ENCODE assay signal across 8 cellular contexts in genomic region chr15:84725001-84725491, GRCh38. TPM values are rescaled to one million over a fixed set of nuclear protein-coding genes. Genes with fewer than 3 reads are reported as not detected.
DNase-seq lines count a peak whose midpoint lies in the region; ATAC-seq and TF ChIP-seq lines count a peak whose summit lies in the region.

No MANE protein-coding gene starts in this region.

- peak overlapping the region; percentile 62 to 91 (median 76) for H3K4me3 Mint-ChIP-seq in IgD-negative memory B cell
- no peak overlapping the region for H3K4me3 Mint-ChIP-seq in activated naive CD8-positive, alpha-beta T cell treated with anti-CD3 and anti-CD28 coated beads for 36 hours

- H3K4me1 ChIP-seq in mesenchymal stem cell (ENCODE audit: control insufficient read depth, insufficient read depth, low read depth, low read length), result peaks cover 2% of the 10 kb centered on the region
- H3K4me1 ChIP-seq in sigmoid colon, result no peaks in the 10 kb centered on the region

- no peak overlapping the region for H2AK5ac ChIP-seq in mesenchymal stem cell (ENCODE audit: low read length, severe bottlenecking)

- no peak overlapping the region for H3K4me2 ChIP-seq in mesenchymal stem cell (ENCODE audit: low read length, poor library complexity, severe bottlenecking)

- WGBS in mesenchymal stem cell, result 32% methylated on average over 1 of the region's 1 CpG
- 8 to 9% methylated on average over 1 of the region's 1 CpG for WGBS in sigmoid colon, 2 donors

- peak overlapping the region; percentile 20 for H3K9ac ChIP-seq in mesenchymal stem cell (ENCODE audit: low read length)

- H2BK12ac ChIP-seq in mesenchymal stem cell (ENCODE audit: low read length in 2 of 2), result no peak overlapping the region

- no peak overlapping the region for H4K91ac ChIP-seq in mesenchymal stem cell (ENCODE audit: low read length)

- H3K4me1 Mint-ChIP-seq in IgD-negative memory B cell, result peaks cover 25 to 36% (median 32%) of the 10 kb centered on the region in 3 donors
- peaks cover 30% of the 10 kb centered on the region for H3K4me1 Mint-ChIP-seq in activated naive CD8-positive, alpha-beta T cell treated with anti-CD3 and anti-CD28 coated beads for 36 hours

- H2BK5ac ChIP-seq in mesenchymal stem cell (ENCODE audit: low read depth, low read length, poor library complexity, severe bottlenecking), result no peak overlapping the region

- H2BK15ac ChIP-seq in mesenchymal stem cell (ENCODE audit: low read depth, poor library complexity, severe bottlenecking), result no peak overlapping the region

- H3K27me3 Mint-ChIP-seq in IgD-negative memory B cell, result no peaks in the 10 kb centered on the region
- no peaks in the 10 kb centered on the region for H3K27me3 Mint-ChIP-seq in activated naive CD8-positive, alpha-beta T cell treated with anti-CD3 and anti-CD28 coated beads for 36 hours

- no peak for DNase-seq in activated naive CD8-positive, alpha-beta T cell treated with anti-CD3 and anti-CD28 coated beads for 36 hours
- no peak for DNase-seq in mesenchymal stem cell
- DNase-seq in sigmoid colon, result no peak
- no peak for DNase-seq in NCI-H510A (lab: John Stamatoyannopoulos, UW)
- no peak for DNase-seq in DMS 273 (lab: John Stamatoyannopoulos, UW; ENCODE audit: unreplicated experiment)

- H3K27ac Mint-ChIP-seq in IgD-negative memory B cell, result peak overlapping the region; percentile 7 to 95 (median 51)
- peak overlapping the region; percentile 73 for H3K27ac Mint-ChIP-seq in activated naive CD8-positive, alpha-beta T cell treated with anti-CD3 and anti-CD28 coated beads for 36 hours

- no peak for TF ChIP-seq EP300 in sigmoid colon (IDR thresholded peaks at IDR 0.05)

- H3K9me3 Mint-ChIP-seq in IgD-negative memory B cell, result no peaks in the 10 kb centered on the region
- H3K9me3 Mint-ChIP-seq in activated naive CD8-positive, alpha-beta T cell treated with anti-CD3 and anti-CD28 coated beads for 36 hours, result no peaks in the 10 kb centered on the region

- TF ChIP-seq POLR2A in sigmoid colon (IDR thresholded peaks at IDR 0.05), result no peak

- H3K27ac ChIP-seq in mesenchymal stem cell (ENCODE audit: low read length, poor library complexity, severe bottlenecking) (no peak overlapping the region), sigmoid colon (peak overlapping the region in 2 of 4 donors; percentile 40)

- peak overlapping the region; percentile 37 to 48 for H3K18ac ChIP-seq in mesenchymal stem cell (ENCODE audit: low read depth in 1 of 2, low read length in 2 of 2)

- peak overlapping the region; percentile 66 for H2AFZ ChIP-seq in mesenchymal stem cell (ENCODE audit: low read depth, low read length)

- H3K23ac ChIP-seq in mesenchymal stem cell (ENCODE audit: low read length in 2 of 2), result no peak overlapping the region

- peak; percentile 70 for ATAC-seq in GM18867 (IDR thresholded peaks at IDR 0.05; ENCODE audit: unreplicated experiment)
- ATAC-seq in HG03571 (IDR thresholded peaks at IDR 0.05; ENCODE audit: unreplicated experiment), result no peak

- no peaks in the 10 kb centered on the region for H3K79me1 ChIP-seq in mesenchymal stem cell (replicated peaks; ENCODE audit: low read length, poor library complexity, severe bottlenecking)

- H3K36me3 Mint-ChIP-seq in IgD-negative memory B cell, result peaks cover 2% of the 10 kb centered on the region
- no peaks in the 10 kb centered on the region for H3K36me3 Mint-ChIP-seq in activated naive CD8-positive, alpha-beta T cell treated with anti-CD3 and anti-CD28 coated beads for 36 hours

- H3K36me3 ChIP-seq in mesenchymal stem cell (ENCODE audit: control insufficient read depth in 1 of 2, insufficient read depth in 2 of 2, low read depth in 1 of 2, low read length in 2 of 2) (no peaks in the 10 kb centered on the region), sigmoid colon (no peaks in the 10 kb centered on the region)

- H2BK120ac ChIP-seq in mesenchymal stem cell (ENCODE audit: low read depth, low read length), result no peak overlapping the region

- H3K27me3 ChIP-seq in mesenchymal stem cell (ENCODE audit: control insufficient read depth in 1 of 2, insufficient read depth in 1 of 2, low read length in 2 of 2) (no peaks in the 10 kb centered on the region), sigmoid colon (no peaks in the 10 kb centered on the region)

- H4K8ac ChIP-seq in mesenchymal stem cell (ENCODE audit: low read length), result peak overlapping the region; percentile 85

- H3K4me3 ChIP-seq in mesenchymal stem cell (ENCODE audit: insufficient read depth in 1 of 2, low read depth in 1 of 2, low read length in 2 of 2) (no peak overlapping the region), sigmoid colon (no peak overlapping the region)

- no peak overlapping the region for H3K14ac ChIP-seq in mesenchymal stem cell (ENCODE audit: low read length in 2 of 2)

- H3K9me3 ChIP-seq in mesenchymal stem cell (ENCODE audit: control insufficient read depth, low read length), result no peaks in the 10 kb centered on the region
- H3K9me3 ChIP-seq in sigmoid colon, result no peaks in the 10 kb centered on the region

- intact Hi-C loops in sigmoid colon (cut with DNase I), result no loop called here

- TF ChIP-seq CTCF in sigmoid colon (IDR thresholded peaks at IDR 0.05), result no peak

- H3K4ac ChIP-seq in mesenchymal stem cell (ENCODE audit: low read depth in 1 of 2, low read length in 2 of 2), result no peak overlapping the region

RNA-seq across cellular contexts. Expression of gene SEC11A, which starts 9.1 kb away (rescaled TPM):
- polyA plus RNA-seq in IgD-negative memory B cell (117 TPM), sigmoid colon (100 to 1,000 TPM; 152 to 216 (median 166) TPM)
- total RNA-seq in activated naive CD8-positive, alpha-beta T cell treated with anti-CD3 and anti-CD28 coated beads for 36 hours, result 10 to 100 TPM; 89.3 to 93.5 TPM
- polyA plus RNA-seq in mesenchymal stem cell (2013, experiment 1 of 2), result 265 TPM
- 272 TPM for polyA plus RNA-seq in mesenchymal stem cell (2013, experiment 2 of 2)
- 100 to 1,000 TPM in 2 of 4 donors, 10 to 100 TPM in 2; 83.9 to 153 (median 112) TPM for total RNA-seq in sigmoid colon

RNA-seq across cellular contexts. Expression of gene ZNF592, which starts 23.3 kb away (rescaled TPM):
- 11.9 TPM for polyA plus RNA-seq in IgD-negative memory B cell
- 10 to 100 TPM; 24.5 to 26.5 TPM for total RNA-seq in activated naive CD8-positive, alpha-beta T cell treated with anti-CD3 and anti-CD28 coated beads for 36 hours
- 11.9 TPM for polyA plus RNA-seq in mesenchymal stem cell (2013, experiment 1 of 2)
- 11.2 TPM for polyA plus RNA-seq in mesenchymal stem cell (2013, experiment 2 of 2)
- 10 to 100 TPM; 12.5 to 14.1 (median 13.7) TPM for total RNA-seq in sigmoid colon
- polyA plus RNA-seq in sigmoid colon, result 10 to 100 TPM in 1 of 3 donors, 1 to 10 TPM in 2; 6.0 to 20.4 (median 8.1) TPM
